25 cellular contexts compared by ENCODE assay signal in genomic region chr5:15191012-15191411, GRCh38.
DNase-seq lines count a peak whose midpoint lies in the region; ATAC-seq, FAIRE-seq and TF ChIP-seq lines count a peak whose summit lies in the region.
"Had no signal": no experiment of that assay in that cellular context is flagged by ENCODE, and none has a peak within 500 bp of the region (broad histone marks: within the 10 kb centered on the region; RNA-seq: fewer than 3 reads in every experiment).

No MANE protein-coding gene starts in this region.

- TF ChIP-seq CTCF in GM12878 (IDR thresholded peaks at IDR 0.05 in 2 of 3, conservative IDR thresholded peaks at IDR 0.05 in 1 of 3; ENCODE audit: control insufficient read depth in 2 of 3, extremely low read depth in 1 of 3, insufficient read depth in 1 of 3, low read depth in 3 of 3, low read length in 3 of 3), result no peak

- in situ Hi-C loops in GM23248 (cut with MboI) (no loop called here), GM12878 (cut with MboI) (no loop called here)

- no peaks in the 10 kb centered on the region for H3K4me1 Mint-ChIP-seq in activated T-cell treated with anti-CD3 and anti-CD28 coated beads, Interleukin-2, amount 50 U/mL, for 72 hours (ENCODE audit: low read depth)
- H3K4me1 Mint-ChIP-seq: IgD-negative memory B cell, naive B cell had no signal

- H3K36me3 Mint-ChIP-seq in activated T-cell treated with anti-CD3 and anti-CD28 coated beads, Interleukin-2, amount 50 U/mL, for 72 hours (ENCODE audit: insufficient read depth in 2 of 2), result no peaks in the 10 kb centered on the region
- H3K36me3 Mint-ChIP-seq: activated naive CD8-positive, alpha-beta T cell; IgD-negative memory B cell; naive B cell had no signal

- BruUV-seq in GM12878 (replicated peaks; lab: Mats Ljungman, UMichigan), result no TSS peak

- RAD21 ChIA-PET in GM12878 (lab: Charles Lee; ENCODE audit: unreplicated experiment), result no interaction called here

- ATAC-seq in GM12878, result no peak
- no peak for ATAC-seq in HG03175 (IDR thresholded peaks at IDR 0.05; ENCODE audit: unreplicated experiment)
- ATAC-seq in activated T-cell treated with anti-CD3 and anti-CD28 coated beads, Interleukin-2, amount 50 U/mL, for 72 hours (replicated peaks in 1 of 2), result no peak
- ATAC-seq: right lobe of liver, upper lobe of right lung had no signal

- H3K79me2 ChIP-seq in GM23248 (ENCODE audit: insufficient read depth) (no peaks in the 10 kb centered on the region), GM12878 (ENCODE audit: control insufficient read depth, insufficient read depth, low read length) (no peaks in the 10 kb centered on the region)
- H3K79me2 ChIP-seq: parathyroid adenoma had no signal

- H3F3A ChIP-seq in GM23248 (ENCODE audit: insufficient read depth), result no peaks in the 10 kb centered on the region

- WGBS in GM23248 (ENCODE audit: low coverage in 1 of 2, low lambda C conversion rate in 2 of 2, missing lambda C conversion rate in 2 of 2), 2 experiments, result 22 to 30% methylated on average over 2 of the region's 2 CpGs
- 3% methylated on average over 2 of the region's 2 CpGs for WGBS in GM12878 (ENCODE audit: insufficient coverage, insufficient replicate concordance, low lambda C conversion rate, missing lambda C conversion rate)

- no peak overlapping the region for H3K9ac ChIP-seq in GM23248
- H3K9ac ChIP-seq in GM12878 (ENCODE audit: control insufficient read depth, insufficient read depth, low read length), result no peak overlapping the region
- H3K9ac ChIP-seq: parathyroid adenoma had no signal

- H3K4me2 ChIP-seq in GM23248 (ENCODE audit: unreplicated experiment) (no peak overlapping the region), GM12878 (ENCODE audit: control insufficient read depth, insufficient read depth) (no peak overlapping the region)

- 0 out of 2 replicates have a peak, but pooled peaks cover 3% of the 10 kb centered on the region for H3K27me3 ChIP-seq in GM23248 (replicated peaks; ENCODE audit: insufficient read depth)
- no peaks in the 10 kb centered on the region for H3K27me3 ChIP-seq in GM12878 (replicated peaks in 1 of 2; ENCODE audit: control insufficient read depth in 2 of 2, insufficient read depth in 2 of 2, low read length in 1 of 2)
- H3K27me3 ChIP-seq: right lobe of liver, upper lobe of right lung had no signal

- H3K27me3 Mint-ChIP-seq in activated T-cell treated with anti-CD3 and anti-CD28 coated beads, Interleukin-2, amount 50 U/mL, for 72 hours (ENCODE audit: low read depth), result no peaks in the 10 kb centered on the region
- H3K27me3 Mint-ChIP-seq: activated naive CD8-positive, alpha-beta T cell; IgD-negative memory B cell; naive B cell had no signal

- H3K4me1 ChIP-seq in GM23248 (ENCODE audit: insufficient read depth) (no peaks in the 10 kb centered on the region), GM12878 (ENCODE audit: control insufficient read depth, insufficient read depth, low read length) (no peaks in the 10 kb centered on the region)
- H3K4me1 ChIP-seq: parathyroid adenoma, right lobe of liver, upper lobe of right lung had no signal

- no peak for TF ChIP-seq EP300 in GM12878 (IDR thresholded peaks at IDR 0.05; ENCODE audit: borderline replicate concordance in 1 of 2, control insufficient read depth in 1 of 2, low read depth in 2 of 2, low read length in 2 of 2)

- DNase-seq in DMS 273 (lab: John Stamatoyannopoulos, UW; ENCODE audit: unreplicated experiment) (peak; percentile 16), DMS 273 treated with DMSO at 0.1 percent for 48 hours (lab: John Stamatoyannopoulos, UW) (no peak), GM23248 (peak; percentile 23), GM12878 (ENCODE audit: low read depth, low spot score) (no peak), iris pigment epithelial cell (ENCODE audit: low read depth) (peak; percentile 9), occipital lobe (lab: John Stamatoyannopoulos, UW) (no peak)
- DNase-seq in activated T-cell treated with anti-CD3 and anti-CD28 coated beads, Interleukin-2, amount 50 U/mL, for 72 hours, result no peak
- DNase-seq: C1 segment of cervical spinal cord; kidney glomerular epithelial cell; MV-4-11; naive B cell; NCI-H1694 treated with DMSO at 0.1 percent for 48 hours; NCI-H446 treated with DMSO at 0.1 percent for 48 hours; NK-92 treated with Interleukin-12 subunit alpha and Interleukin-12 subunit beta, amount 100 ng/mL, for 24 hours; right lobe of liver; RPMI8226; stimulated activated CD4-positive, alpha-beta T cell treated with anti-CD3 and anti-CD28 coated beads, Interleukin-15, amount 100 ng/mL, for 24 hours; upper lobe of right lung had no signal

- no peak overlapping the region for H3K27ac ChIP-seq in GM23248
- no peak overlapping the region for H3K27ac ChIP-seq in GM12878 (ENCODE audit: control insufficient read depth, insufficient read depth)
- H3K27ac ChIP-seq: 22Rv1, coronary artery, parathyroid adenoma, right lobe of liver, upper lobe of right lung had no signal

- 0 out of 2 replicates have a peak, but pooled peaks have one; percentile 4 for TF ChIP-seq RAD21 in GM12878 (IDR thresholded peaks at IDR 0.05; ENCODE audit: insufficient read depth, low read depth, low read length)

- H3K36me3 ChIP-seq in GM23248 (ENCODE audit: low read depth) (no peaks in the 10 kb centered on the region), GM12878 (ENCODE audit: control insufficient read depth in 2 of 2, insufficient read depth in 2 of 2, low read length in 1 of 2) (no peaks in the 10 kb centered on the region; a peak in 1 of 4 replicates)
- H3K36me3 ChIP-seq: right lobe of liver, upper lobe of right lung had no signal

- H3K9me3 ChIP-seq in GM23248 (ENCODE audit: low read depth) (no peaks in the 10 kb centered on the region), GM12878 (replicated peaks; ENCODE audit: control insufficient read depth, insufficient read depth, low read length) (no peaks in the 10 kb centered on the region)
- H3K9me3 ChIP-seq: right lobe of liver, upper lobe of right lung had no signal

- POLR2A ChIA-PET in GM12878 (lab: Charles Lee), result no interaction called here

- no peak for TF ChIP-seq POLR2A in GM12878 (IDR thresholded peaks at IDR 0.05; ENCODE audit: low read depth, low read length)

- no peak overlapping the region for H3K4me3 Mint-ChIP-seq in activated T-cell treated with anti-CD3 and anti-CD28 coated beads, Interleukin-2, amount 50 U/mL, for 72 hours
- H3K4me3 Mint-ChIP-seq: activated naive CD8-positive, alpha-beta T cell; IgD-negative memory B cell; naive B cell had no signal

- no peak overlapping the region for H3K27ac Mint-ChIP-seq in activated T-cell treated with anti-CD3 and anti-CD28 coated beads, Interleukin-2, amount 50 U/mL, for 72 hours
- H3K27ac Mint-ChIP-seq: activated naive CD8-positive, alpha-beta T cell; IgD-negative memory B cell; naive B cell had no signal

- H3K9me3 Mint-ChIP-seq in activated T-cell treated with anti-CD3 and anti-CD28 coated beads, Interleukin-2, amount 50 U/mL, for 72 hours, result peaks cover 13 to 14% of the 10 kb centered on the region in 2 donors

- intact Hi-C loops in GM12878 (cut with micrococcal nuclease; ENCODE audit: unreplicated experiment), result no loop called here

- no peaks in the 10 kb centered on the region for H3K9me2 ChIP-seq in GM23248 (ENCODE audit: insufficient read depth)

- H4K20me1 ChIP-seq in GM23248 (ENCODE audit: insufficient read depth) (no peaks in the 10 kb centered on the region), GM12878 (ENCODE audit: control insufficient read depth, insufficient read depth) (no peaks in the 10 kb centered on the region)

- H2AFZ ChIP-seq in GM23248 (no peak overlapping the region), GM12878 (ENCODE audit: control insufficient read depth, low read depth, low read length) (no peak overlapping the region)
- H2AFZ ChIP-seq: parathyroid adenoma had no signal

- SMC1A ChIA-PET in GM12878 (lab: Charles Lee; ENCODE audit: uncharacterized antibody, unreplicated experiment), result interaction anchor here (0.6 kb wide), 1 partner anchor 79 kb away, joined by 3 read pairs; no protein-coding TSS in a partner anchor

- no peak for FAIRE-seq in GM12878 (lab: Jason Lieb, UNC)
- FAIRE-seq: G401.6 had no signal

- CTCF ChIA-PET in GM12878 (lab: Yijun Ruan, JAX), result interaction anchor here (1.6 kb wide), 1 partner anchor 71 kb away, joined by 3 read pairs; no protein-coding TSS in a partner anchor

- H3K4me3 ChIP-seq in GM23248 (no peak overlapping the region), GM12878 (no peak overlapping the region)
- H3K4me3 ChIP-seq: coronary artery, right lobe of liver, upper lobe of right lung had no signal

TF ChIP-seq in GM12878, 131 proteins besides CTCF, POLR2A, EP300 and RAD21:
- TF ChIP-seq TCF3 (IDR thresholded peaks at IDR 0.05; ENCODE audit: borderline replicate concordance, insufficient read depth, low read depth, low read length), result no peak
- TF ChIP-seq, protein P1, sequence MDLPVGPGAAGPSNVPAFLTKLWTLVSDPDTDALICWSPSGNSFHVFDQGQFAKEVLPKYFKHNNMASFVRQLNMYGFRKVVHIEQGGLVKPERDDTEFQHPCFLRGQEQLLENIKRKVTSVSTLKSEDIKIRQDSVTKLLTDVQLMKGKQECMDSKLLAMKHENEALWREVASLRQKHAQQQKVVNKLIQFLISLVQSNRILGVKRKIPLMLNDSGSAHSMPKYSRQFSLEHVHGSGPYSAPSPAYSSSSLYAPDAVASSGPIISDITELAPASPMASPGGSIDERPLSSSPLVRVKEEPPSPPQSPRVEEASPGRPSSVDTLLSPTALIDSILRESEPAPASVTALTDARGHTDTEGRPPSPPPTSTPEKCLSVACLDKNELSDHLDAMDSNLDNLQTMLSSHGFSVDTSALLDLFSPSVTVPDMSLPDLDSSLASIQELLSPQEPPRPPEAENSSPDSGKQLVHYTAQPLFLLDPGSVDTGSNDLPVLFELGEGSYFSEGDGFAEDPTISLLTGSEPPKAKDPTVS (IDR thresholded peaks at IDR 0.05; ENCODE audit: low read depth, low read length), result no peak
- TF ChIP-seq SREBF2 (IDR thresholded peaks at IDR 0.05; ENCODE audit: low read length), result no peak
- TF ChIP-seq BMI1 (IDR thresholded peaks at IDR 0.05; ENCODE audit: borderline replicate concordance), result no peak
- TF ChIP-seq RELB (IDR thresholded peaks at IDR 0.05; ENCODE audit: low read depth), result no peak
- TF ChIP-seq CHD1 (IDR thresholded peaks at IDR 0.05; ENCODE audit: low read depth, low read length), result no peak

Comparison
In these comparisons a context has a peak if more than half of its experiments do, and no peak if none do; other contexts are left out.
1. DNase-seq: peak in DMS 273 (single experiment), GM23248 (single experiment) and iris pigment epithelial cell (single experiment); none in DMS 273 treated with DMSO at 0.1 percent for 48 hours (single experiment), GM12878 (single experiment), occipital lobe (single experiment) and activated T-cell treated with anti-CD3 and anti-CD28 coated beads, Interleukin-2, amount 50 U/mL, for 72 hours (0 of 2).